ENCODE assay signal across 1 cellular context in the genomic region with DNA sequence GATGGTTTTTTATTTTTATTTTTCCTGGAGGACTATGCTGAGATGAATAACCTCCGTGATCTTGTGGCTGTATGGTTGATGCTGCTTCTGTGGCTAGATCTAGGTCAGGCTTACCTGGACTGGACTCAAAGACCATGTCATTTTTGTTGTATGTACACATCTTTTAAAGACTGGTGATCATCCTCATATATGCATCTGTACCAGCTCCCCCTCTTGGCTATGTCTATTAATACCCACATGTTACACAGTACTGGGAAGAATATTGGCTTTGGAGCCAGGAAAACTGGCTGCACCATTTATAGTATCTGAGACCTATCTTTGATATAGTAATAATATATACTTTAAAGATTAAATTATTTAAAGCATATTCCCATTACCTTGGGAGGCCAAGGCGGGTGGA.
TF ChIP-seq lines count a peak whose summit lies in the region.

No MANE protein-coding gene starts in this region.

TF ChIP-seq in HCT116, 20 proteins besides CTCF, POLR2A, EP300 and RAD21 (continued from another document):
- no peak for TF ChIP-seq FOSL1 (IDR thresholded peaks at IDR 0.05; ENCODE audit: low read depth)
- TF ChIP-seq, protein P1, sequence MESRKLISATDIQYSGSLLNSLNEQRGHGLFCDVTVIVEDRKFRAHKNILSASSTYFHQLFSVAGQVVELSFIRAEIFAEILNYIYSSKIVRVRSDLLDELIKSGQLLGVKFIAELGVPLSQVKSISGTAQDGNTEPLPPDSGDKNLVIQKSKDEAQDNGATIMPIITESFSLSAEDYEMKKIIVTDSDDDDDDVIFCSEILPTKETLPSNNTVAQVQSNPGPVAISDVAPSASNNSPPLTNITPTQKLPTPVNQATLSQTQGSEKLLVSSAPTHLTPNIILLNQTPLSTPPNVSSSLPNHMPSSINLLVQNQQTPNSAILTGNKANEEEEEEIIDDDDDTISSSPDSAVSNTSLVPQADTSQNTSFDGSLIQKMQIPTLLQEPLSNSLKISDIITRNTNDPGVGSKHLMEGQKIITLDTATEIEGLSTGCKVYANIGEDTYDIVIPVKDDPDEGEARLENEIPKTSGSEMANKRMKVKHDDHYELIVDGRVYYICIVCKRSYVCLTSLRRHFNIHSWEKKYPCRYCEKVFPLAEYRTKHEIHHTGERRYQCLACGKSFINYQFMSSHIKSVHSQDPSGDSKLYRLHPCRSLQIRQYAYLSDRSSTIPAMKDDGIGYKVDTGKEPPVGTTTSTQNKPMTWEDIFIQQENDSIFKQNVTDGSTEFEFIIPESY (IDR thresholded peaks at IDR 0.05; ENCODE audit: extremely low read depth, insufficient replicate concordance, low read length): no peak
- TF ChIP-seq ZFX (IDR thresholded peaks at IDR 0.05): no peak
- TF ChIP-seq, protein P2, sequence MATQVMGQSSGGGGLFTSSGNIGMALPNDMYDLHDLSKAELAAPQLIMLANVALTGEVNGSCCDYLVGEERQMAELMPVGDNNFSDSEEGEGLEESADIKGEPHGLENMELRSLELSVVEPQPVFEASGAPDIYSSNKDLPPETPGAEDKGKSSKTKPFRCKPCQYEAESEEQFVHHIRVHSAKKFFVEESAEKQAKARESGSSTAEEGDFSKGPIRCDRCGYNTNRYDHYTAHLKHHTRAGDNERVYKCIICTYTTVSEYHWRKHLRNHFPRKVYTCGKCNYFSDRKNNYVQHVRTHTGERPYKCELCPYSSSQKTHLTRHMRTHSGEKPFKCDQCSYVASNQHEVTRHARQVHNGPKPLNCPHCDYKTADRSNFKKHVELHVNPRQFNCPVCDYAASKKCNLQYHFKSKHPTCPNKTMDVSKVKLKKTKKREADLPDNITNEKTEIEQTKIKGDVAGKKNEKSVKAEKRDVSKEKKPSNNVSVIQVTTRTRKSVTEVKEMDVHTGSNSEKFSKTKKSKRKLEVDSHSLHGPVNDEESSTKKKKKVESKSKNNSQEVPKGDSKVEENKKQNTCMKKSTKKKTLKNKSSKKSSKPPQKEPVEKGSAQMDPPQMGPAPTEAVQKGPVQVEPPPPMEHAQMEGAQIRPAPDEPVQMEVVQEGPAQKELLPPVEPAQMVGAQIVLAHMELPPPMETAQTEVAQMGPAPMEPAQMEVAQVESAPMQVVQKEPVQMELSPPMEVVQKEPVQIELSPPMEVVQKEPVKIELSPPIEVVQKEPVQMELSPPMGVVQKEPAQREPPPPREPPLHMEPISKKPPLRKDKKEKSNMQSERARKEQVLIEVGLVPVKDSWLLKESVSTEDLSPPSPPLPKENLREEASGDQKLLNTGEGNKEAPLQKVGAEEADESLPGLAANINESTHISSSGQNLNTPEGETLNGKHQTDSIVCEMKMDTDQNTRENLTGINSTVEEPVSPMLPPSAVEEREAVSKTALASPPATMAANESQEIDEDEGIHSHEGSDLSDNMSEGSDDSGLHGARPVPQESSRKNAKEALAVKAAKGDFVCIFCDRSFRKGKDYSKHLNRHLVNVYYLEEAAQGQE (IDR thresholded peaks at IDR 0.05; ENCODE audit: low read depth): no peak
- TF ChIP-seq, protein P3, sequence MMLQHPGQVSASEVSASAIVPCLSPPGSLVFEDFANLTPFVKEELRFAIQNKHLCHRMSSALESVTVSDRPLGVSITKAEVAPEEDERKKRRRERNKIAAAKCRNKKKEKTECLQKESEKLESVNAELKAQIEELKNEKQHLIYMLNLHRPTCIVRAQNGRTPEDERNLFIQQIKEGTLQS (IDR thresholded peaks at IDR 0.05): no peak
- TF ChIP-seq, protein P4, sequence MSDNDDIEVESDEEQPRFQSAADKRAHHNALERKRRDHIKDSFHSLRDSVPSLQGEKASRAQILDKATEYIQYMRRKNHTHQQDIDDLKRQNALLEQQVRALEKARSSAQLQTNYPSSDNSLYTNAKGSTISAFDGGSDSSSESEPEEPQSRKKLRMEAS (IDR thresholded peaks at IDR 0.05): no peak
- TF ChIP-seq CBX3 (IDR thresholded peaks at IDR 0.05; ENCODE audit: low read depth): no peak
- no peak for TF ChIP-seq ZNF274 (IDR thresholded peaks at IDR 0.05; ENCODE audit: low read depth, low read length)
- TF ChIP-seq YY1 (IDR thresholded peaks at IDR 0.05; ENCODE audit: extremely low read depth, insufficient replicate concordance, low read depth, low read length): no peak
TF ChIP-seq in HCT116: peak in this region for 0.
